In genomic region chr16:89867918-89868317, GRCh38 we compare ENCODE assay signal across 22 cellular contexts. TPM values are rescaled to one million over a fixed set of nuclear protein-coding genes. Genes with fewer than 3 reads are reported as not detected.
DNase-seq lines count a peak whose midpoint lies in the region; ATAC-seq, FAIRE-seq and TF ChIP-seq lines count a peak whose summit lies in the region.
"Had no signal": no experiment of that assay in that cellular context is flagged by ENCODE, and none has a peak within 500 bp of the region (broad histone marks: within the 10 kb centered on the region; RNA-seq: fewer than 3 reads in every experiment).

No MANE protein-coding gene starts in this region.

- TF ChIP-seq EP300 in K562 (IDR thresholded peaks at IDR 0.05; ENCODE audit: low read length): no peak

- TF ChIP-seq POLR2A in K562 (conservative IDR thresholded peaks at IDR 0.05): no peak

- in situ Hi-C loops in K562 (cut with MboI): loop anchor here (10.0 kb wide), 1 partner anchor 273 kb away; no protein-coding TSS in a partner anchor

- H3K79me2 ChIP-seq in K562 (ENCODE audit: control insufficient read depth, insufficient read depth, low read length): peaks cover 6% of the 10 kb centered on the region; the same call in 1 of the 3 replicates
- no peaks in the 10 kb centered on the region for H3K79me2 ChIP-seq in mesendoderm (ENCODE audit: control insufficient read depth, insufficient read depth, low read length)

- TF ChIP-seq CTCF in HEK293 (tag by site-specific recombination; IDR thresholded peaks at IDR 0.05): no peak
- no peak for TF ChIP-seq CTCF in K562 (IDR thresholded peaks at IDR 0.05 in 2 of 3, conservative IDR thresholded peaks at IDR 0.05 in 1 of 3; ENCODE audit: insufficient read depth in 2 of 3, low read depth in 1 of 3, low read length in 3 of 3)

- H3K4me3 ChIP-seq in HEK293 (ENCODE audit: low read depth, low read length) (no peak overlapping the region), K562 (no peak overlapping the region), mesendoderm (ENCODE audit: low read length) (peak overlapping the region; percentile 24)
- H3K4me3 ChIP-seq: A549, GM23338 had no signal

- H4K8ac ChIP-seq in mesendoderm (ENCODE audit: low read depth, low read length): no peak overlapping the region

- H2BK5ac ChIP-seq in mesendoderm (ENCODE audit: low read length): no peak overlapping the region

- H2BK15ac ChIP-seq in mesendoderm (replicated peaks; ENCODE audit: low read depth): no peak overlapping the region

- CTCF ChIA-PET in HEK293 (lab: Yijun Ruan, JAX): interaction anchor here (0.7 kb wide), 1 partner anchor 26 kb away, joined by 3 read pairs; no protein-coding TSS in a partner anchor
- CTCF ChIA-PET in K562 (lab: Yijun Ruan, JAX; ENCODE audit: low intra/inter-chr PET ratio): no interaction called here

- H3K27me3 ChIP-seq in K562 (ENCODE audit: control insufficient read depth in 2 of 2, insufficient read depth in 2 of 2, low read length in 2 of 2): no peaks in the 10 kb centered on the region
- no peaks in the 10 kb centered on the region for H3K27me3 ChIP-seq in mesendoderm (ENCODE audit: insufficient read depth, low read length, poor library complexity)

- no peaks in the 10 kb centered on the region for H4K20me1 ChIP-seq in K562 (replicated peaks; ENCODE audit: control insufficient read depth, insufficient read depth, low read length)

- H3K18ac ChIP-seq in mesendoderm (ENCODE audit: low read length): no peak overlapping the region

- H3K4ac ChIP-seq in mesendoderm (ENCODE audit: low read depth, low read length): no peak overlapping the region

- H3K79me1 ChIP-seq in mesendoderm (ENCODE audit: low read length): no peaks in the 10 kb centered on the region

- no peak overlapping the region for H2AFZ ChIP-seq in K562 (ENCODE audit: low read depth, low read length)
- H2AFZ ChIP-seq: GM23338 had no signal

- H3K4me1 ChIP-seq in HEK293 (ENCODE audit: control insufficient read depth, insufficient read depth, low read length) (no peaks in the 10 kb centered on the region), K562 (replicated peaks in 1 of 2; ENCODE audit: control insufficient read depth in 2 of 2, insufficient read depth in 2 of 2, low read length in 2 of 2) (peaks cover 4 to 24% of the 10 kb centered on the region in 2 experiments; a peak in 4 of 5 replicates), mesendoderm (ENCODE audit: control insufficient read depth, low read depth, low read length) (no peaks in the 10 kb centered on the region)

- BruUV-seq in K562 (replicated peaks; lab: Mats Ljungman, UMichigan): no TSS peak

- no peak overlapping the region for H3K9ac ChIP-seq in K562 (ENCODE audit: insufficient read depth in 1 of 2, low read depth in 2 of 2, low read length in 2 of 2)
- H3K9ac ChIP-seq in mesendoderm (ENCODE audit: low read length): no peak overlapping the region

- H3K9me3 ChIP-seq in HEK293 (ENCODE audit: control insufficient read depth, insufficient read depth, low read depth, low read length) (no peaks in the 10 kb centered on the region), K562 (replicated peaks; ENCODE audit: control insufficient read depth, insufficient read depth, low read depth, low read length) (peaks cover 7% of the 10 kb centered on the region)

- H4K5ac ChIP-seq in mesendoderm (ENCODE audit: low read length): no peak overlapping the region

- H3K27ac ChIP-seq in HEK293 (ENCODE audit: extremely low read depth, low read depth, low read length) (no peak overlapping the region), K562 (ENCODE audit: extremely low read depth, low read depth, low read length) (no peak overlapping the region), mesendoderm (ENCODE audit: low read depth, low read length) (no peak overlapping the region)
- H3K27ac ChIP-seq: 22Rv1, A549, C4-2B had no signal

- no peaks in the 10 kb centered on the region for H3K9me1 ChIP-seq in K562 (ENCODE audit: control insufficient read depth, insufficient read depth, low read length)

- TF ChIP-seq RAD21 in K562 (CRISPR knock-in tag; conservative IDR thresholded peaks at IDR 0.05 in 1 of 2, IDR thresholded peaks at IDR 0.05 in 1 of 2): no peak

- POLR2A ChIA-PET in HEK293 (lab: Yijun Ruan, JAX) (no interaction called here), K562 (lab: Yijun Ruan, JAX) (interaction anchor here (0.6 kb wide), 1 partner anchor 52 kb away, joined by 3 read pairs; no protein-coding TSS in a partner anchor)

- H3K4me2 ChIP-seq in K562 (ENCODE audit: insufficient read depth, low read length): no peak overlapping the region
- no peak overlapping the region for H3K4me2 ChIP-seq in mesendoderm (ENCODE audit: low read length)
- H3K4me2 ChIP-seq: A549, GM23338 had no signal

- H3K36me3 ChIP-seq in HEK293 (ENCODE audit: control insufficient read depth in 2 of 2, insufficient read depth in 1 of 2, low read length in 2 of 2): peaks cover 0 to 46% of the 10 kb centered on the region in 2 experiments; a peak in 2 of 3 replicates
- H3K36me3 ChIP-seq in K562 (ENCODE audit: control insufficient read depth, insufficient read depth, low read length): no peaks in the 10 kb centered on the region
- H3K36me3 ChIP-seq in mesendoderm (ENCODE audit: control insufficient read depth, insufficient read depth, low read length): no peaks in the 10 kb centered on the region

- intact Hi-C loops in K562 (cut with micrococcal nuclease): no loop called here

- FAIRE-seq in K562 (lab: Jason Lieb, UNC): peak; percentile 11
- FAIRE-seq: A549, GM12891, H54 had no signal

- WGBS in K562 (ENCODE audit: insufficient coverage, low coverage, missing lambda C conversion rate): 74% methylated on average over 5 of the region's 5 CpGs
- no CpG with 5 or more reads among the region's 5 CpGs for WGBS in mesendoderm (ENCODE audit: extremely low coverage, insufficient coverage, low lambda C conversion rate)

- DNase-seq in DMS53 (lab: John Stamatoyannopoulos, UW): peak; percentile 16
- no peak for DNase-seq in DMS53 treated with DMSO at 0.1 percent for 48 hours (lab: John Stamatoyannopoulos, UW; ENCODE audit: unreplicated experiment)
- DNase-seq in K562 (ENCODE audit: extremely low read depth in 1 of 4, low spot score in 3 of 4): peak in 1 of 4 experiments; percentile 34
- no peak for DNase-seq in mesendoderm
- DNase-seq in NCI-H1694 (lab: John Stamatoyannopoulos, UW): no peak
- DNase-seq: AML-193; CD4-positive, alpha-beta memory T cell; DMS153; DND-41; EL; HCEC 1CT; HFFc6; KG1 had no signal

- H3K23ac ChIP-seq in mesendoderm (ENCODE audit: low read length): no peak overlapping the region

- H2AK5ac ChIP-seq in mesendoderm (ENCODE audit: low read length): no peak overlapping the region

- H2BK120ac ChIP-seq in mesendoderm (ENCODE audit: low read depth, low read length): no peak overlapping the region

- ATAC-seq in K562: no peak
- no peak for ATAC-seq in HG02981 (IDR thresholded peaks at IDR 0.05; ENCODE audit: unreplicated experiment)
- ATAC-seq in GM18517 (IDR thresholded peaks at IDR 0.05; ENCODE audit: unreplicated experiment): no peak
- ATAC-seq: A549, GM23338 had no signal

- H3K56ac ChIP-seq in mesendoderm (ENCODE audit: low read length): no peak overlapping the region

RNA-seq across cellular contexts. Expression of gene TCF25, which starts 5.5 kb away (rescaled TPM):
- 678 and 1,286 TPM in 2 replicates for total RNA-seq in K562 (2011; cell fraction: chromatin; rRNA removed; ENCODE audit: low replicate concordance)
- 495 and 571 TPM in 2 replicates for total RNA-seq in K562 (2011; cell fraction: nucleolus; rRNA removed)
- total RNA-seq in K562 (2011; cell fraction: nucleoplasm; rRNA removed): 387 and 470 TPM in 2 replicates
- total RNA-seq in K562 (2014; rRNA removed) (102 and 110 TPM in 2 replicates), K562 (2014; rRNA removed; fragmentation: Illumina TruSeq; extraction: Trizol) (37.2 and 38.0 TPM in 2 replicates), K562 (2015; rRNA removed; fragmentation: Illumina TruSeq; extraction: Trizol) (63.2 and 65.1 TPM in 2 replicates), K562 (2021) (123 and 140 TPM in 2 replicates)
- polyA plus RNA-seq in K562 (2011; rRNA removed) (83.8 and 123 TPM in 2 replicates), K562 (2014; fragmentation: Illumina TruSeq; extraction: Trizol) (87.5 and 96.8 TPM in 2 replicates), K562 (2014; fragmentation: Nextera tagmentation; extraction: Ambion mirVana) (1 to 10 TPM; 9.0 TPM), K562 (2014; rRNA removed) (122 and 154 TPM in 2 replicates)
- polyA plus RNA-seq in K562 (2011; cell fraction: cytosol; rRNA removed): 86.7 and 116 TPM in 2 replicates
- 392 and 540 TPM in 2 replicates for polyA plus RNA-seq in K562 (2011; cell fraction: nucleus; rRNA removed)
- polyA plus RNA-seq in K562 (2012): 147 and 150 TPM in 2 replicates
- polyA minus RNA-seq in K562 (2011; rRNA and poly(A)+ RNA removed): 51.2 and 58.2 TPM in 2 replicates
- 47.2 and 50.0 TPM in 2 replicates for polyA minus RNA-seq in K562 (2011; cell fraction: cytosol; rRNA and poly(A)+ RNA removed)
- 72.7 and 97.1 TPM in 2 replicates for polyA minus RNA-seq in K562 (2011; cell fraction: nucleus; rRNA and poly(A)+ RNA removed)
- 89.8 TPM for polyA plus RNA-seq in mesendoderm (2013, experiment 1 of 2)
- polyA plus RNA-seq in mesendoderm (2013, experiment 2 of 2): 88.1 TPM

RNA-seq across cellular contexts. Expression of gene SPIRE2, which starts 39.6 kb away (rescaled TPM):
- total RNA-seq in K562 (2011; cell fraction: chromatin; rRNA removed; ENCODE audit: low replicate concordance): 16.2 and 31.3 TPM in 2 replicates
- total RNA-seq in K562 (2011; cell fraction: nucleolus; rRNA removed): 15.7 and 25.0 TPM in 2 replicates
- total RNA-seq in K562 (2011; cell fraction: nucleoplasm; rRNA removed): 13.4 and 13.9 TPM in 2 replicates
- total RNA-seq in K562 (2014; rRNA removed) (6.5 and 6.9 TPM in 2 replicates), K562 (2014; rRNA removed; fragmentation: Illumina TruSeq; extraction: Trizol) (2.9 TPM in 2 replicates), K562 (2015; rRNA removed; fragmentation: Illumina TruSeq; extraction: Trizol) (4.1 and 4.6 TPM in 2 replicates), K562 (2021) (6.9 and 8.9 TPM in 2 replicates)
- polyA plus RNA-seq in K562 (2011; rRNA removed) (4.7 and 6.0 TPM in 2 replicates), K562 (2014; fragmentation: Illumina TruSeq; extraction: Trizol) (3.9 and 4.0 TPM in 2 replicates), K562 (2014; fragmentation: Nextera tagmentation; extraction: Ambion mirVana) (under 1 TPM; 0.70 to 0.76 TPM), K562 (2014; rRNA removed) (5.5 and 7.5 TPM in 2 replicates)
- 4.6 and 8.1 TPM in 2 replicates for polyA plus RNA-seq in K562 (2011; cell fraction: cytosol; rRNA removed)
- 19.7 and 32.5 TPM in 2 replicates for polyA plus RNA-seq in K562 (2011; cell fraction: nucleus; rRNA removed)
- polyA plus RNA-seq in K562 (2012): 3.8 and 5.7 TPM in 2 replicates
- 2.1 and 3.5 TPM in 2 replicates for polyA minus RNA-seq in K562 (2011; rRNA and poly(A)+ RNA removed)
- polyA minus RNA-seq in K562 (2011; cell fraction: cytosol; rRNA and poly(A)+ RNA removed): 4.3 and 7.3 TPM in 2 replicates
- 6.5 and 8.2 TPM in 2 replicates for polyA minus RNA-seq in K562 (2011; cell fraction: nucleus; rRNA and poly(A)+ RNA removed)
- polyA plus RNA-seq in mesendoderm (2013, experiment 1 of 2): 2.6 TPM
- polyA plus RNA-seq in mesendoderm (2013, experiment 2 of 2): 2.7 TPM

RNA-seq across cellular contexts. Expression of gene MC1R, which starts 50.7 kb away (rescaled TPM):
- total RNA-seq in K562 (2011; cell fraction: chromatin; rRNA removed; ENCODE audit: low replicate concordance): 70.1 and 162 TPM in 2 replicates
- 54.5 and 55.7 TPM in 2 replicates for total RNA-seq in K562 (2011; cell fraction: nucleolus; rRNA removed)
- 90.5 and 111 TPM in 2 replicates for total RNA-seq in K562 (2011; cell fraction: nucleoplasm; rRNA removed)
- total RNA-seq in K562 (2014; rRNA removed) (3.1 and 3.3 TPM in 2 replicates), K562 (2014; rRNA removed; fragmentation: Illumina TruSeq; extraction: Trizol) (0.67 and 0.87 TPM in 2 replicates), K562 (2015; rRNA removed; fragmentation: Illumina TruSeq; extraction: Trizol) (2.0 and 2.1 TPM in 2 replicates), K562 (2021) (3.4 and 3.5 TPM in 2 replicates)
- polyA plus RNA-seq in K562 (2011; rRNA removed) (3.5 and 4.2 TPM in 2 replicates), K562 (2014; fragmentation: Illumina TruSeq; extraction: Trizol) (1.5 and 2.7 TPM in 2 replicates), K562 (2014; fragmentation: Nextera tagmentation; extraction: Ambion mirVana) (under 1 TPM in 1 of 2 experiments, not detected in 1; 0.14 TPM), K562 (2014; rRNA removed) (4.7 and 5.3 TPM in 2 replicates)
- polyA plus RNA-seq in K562 (2011; cell fraction: cytosol; rRNA removed): 5.6 and 6.1 TPM in 2 replicates
- polyA plus RNA-seq in K562 (2011; cell fraction: nucleus; rRNA removed): 27.9 and 42.6 TPM in 2 replicates
- polyA plus RNA-seq in K562 (2012): 3.6 and 4.6 TPM in 2 replicates
- polyA minus RNA-seq in K562 (2011; rRNA and poly(A)+ RNA removed): 6.4 and 10.6 TPM in 2 replicates
- 1.6 and 2.7 TPM in 2 replicates for polyA minus RNA-seq in K562 (2011; cell fraction: cytosol; rRNA and poly(A)+ RNA removed)
- 6.1 and 6.7 TPM in 2 replicates for polyA minus RNA-seq in K562 (2011; cell fraction: nucleus; rRNA and poly(A)+ RNA removed)
- polyA plus RNA-seq in mesendoderm (2013, experiment 1 of 2): 1.2 TPM
- 0.98 TPM for polyA plus RNA-seq in mesendoderm (2013, experiment 2 of 2)

RNA-seq across cellular contexts. Expression of gene FANCA, which starts 51.5 kb away (rescaled TPM):
- 912 and 1,798 TPM in 2 replicates for total RNA-seq in K562 (2011; cell fraction: chromatin; rRNA removed; ENCODE audit: low replicate concordance)
- total RNA-seq in K562 (2011; cell fraction: nucleolus; rRNA removed): 750 and 775 TPM in 2 replicates
- total RNA-seq in K562 (2011; cell fraction: nucleoplasm; rRNA removed): 650 and 708 TPM in 2 replicates
- total RNA-seq in K562 (2014; rRNA removed) (53.4 and 72.0 TPM in 2 replicates), K562 (2014; rRNA removed; fragmentation: Illumina TruSeq; extraction: Trizol) (40.2 and 48.6 TPM in 2 replicates), K562 (2015; rRNA removed; fragmentation: Illumina TruSeq; extraction: Trizol) (46.4 and 51.6 TPM in 2 replicates), K562 (2021) (108 and 115 TPM in 2 replicates)
- polyA plus RNA-seq in K562 (2011; rRNA removed) (65.4 and 83.5 TPM in 2 replicates), K562 (2014; fragmentation: Illumina TruSeq; extraction: Trizol) (72.8 and 78.9 TPM in 2 replicates), K562 (2014; fragmentation: Nextera tagmentation; extraction: Ambion mirVana) (1 to 10 TPM; 6.9 to 9.3 TPM), K562 (2014; rRNA removed) (114 TPM in 2 replicates)
- 48.3 and 57.4 TPM in 2 replicates for polyA plus RNA-seq in K562 (2011; cell fraction: cytosol; rRNA removed)
- 378 and 509 TPM in 2 replicates for polyA plus RNA-seq in K562 (2011; cell fraction: nucleus; rRNA removed)
- polyA plus RNA-seq in K562 (2012): 61.8 and 65.9 TPM in 2 replicates
- 109 and 120 TPM in 2 replicates for polyA minus RNA-seq in K562 (2011; rRNA and poly(A)+ RNA removed)
- polyA minus RNA-seq in K562 (2011; cell fraction: cytosol; rRNA and poly(A)+ RNA removed): 54.5 and 57.5 TPM in 2 replicates
- 197 and 206 TPM in 2 replicates for polyA minus RNA-seq in K562 (2011; cell fraction: nucleus; rRNA and poly(A)+ RNA removed)
- 28.0 TPM for polyA plus RNA-seq in mesendoderm (2013, experiment 1 of 2)
- polyA plus RNA-seq in mesendoderm (2013, experiment 2 of 2): 28.8 TPM

RNA-seq across cellular contexts. Expression of gene TUBB3, which starts 55.2 kb away (rescaled TPM):
- total RNA-seq in K562 (2011; cell fraction: chromatin; rRNA removed; ENCODE audit: low replicate concordance): 5.7 and 13.6 TPM in 2 replicates
- 8.2 and 8.3 TPM in 2 replicates for total RNA-seq in K562 (2011; cell fraction: nucleolus; rRNA removed)
- total RNA-seq in K562 (2011; cell fraction: nucleoplasm; rRNA removed): 5.5 and 7.5 TPM in 2 replicates
- total RNA-seq in K562 (2014; rRNA removed) (12.5 and 15.5 TPM in 2 replicates), K562 (2014; rRNA removed; fragmentation: Illumina TruSeq; extraction: Trizol) (2.1 and 3.2 TPM in 2 replicates), K562 (2015; rRNA removed; fragmentation: Illumina TruSeq; extraction: Trizol) (6.4 and 8.1 TPM in 2 replicates), K562 (2021) (12.0 and 13.5 TPM in 2 replicates)
- polyA plus RNA-seq in K562 (2011; rRNA removed) (3.2 and 10.4 TPM in 2 replicates), K562 (2014; fragmentation: Illumina TruSeq; extraction: Trizol) (5.0 and 10.0 TPM in 2 replicates), K562 (2014; fragmentation: Nextera tagmentation; extraction: Ambion mirVana) (under 1 TPM; 0.18 to 0.53 TPM), K562 (2014; rRNA removed) (6.8 and 8.3 TPM in 2 replicates)
- 8.5 and 8.8 TPM in 2 replicates for polyA plus RNA-seq in K562 (2011; cell fraction: cytosol; rRNA removed)
- polyA plus RNA-seq in K562 (2011; cell fraction: nucleus; rRNA removed): 10.4 and 12.3 TPM in 2 replicates
- 7.7 and 19.6 TPM in 2 replicates for polyA plus RNA-seq in K562 (2012)
- 3.5 and 4.5 TPM in 2 replicates for polyA minus RNA-seq in K562 (2011; rRNA and poly(A)+ RNA removed)
- 7.4 and 12.0 TPM in 2 replicates for polyA minus RNA-seq in K562 (2011; cell fraction: cytosol; rRNA and poly(A)+ RNA removed)
- 2.4 and 2.6 TPM in 2 replicates for polyA minus RNA-seq in K562 (2011; cell fraction: nucleus; rRNA and poly(A)+ RNA removed)
- polyA plus RNA-seq in mesendoderm (2013, experiment 1 of 2): 96.5 TPM
- 103 TPM for polyA plus RNA-seq in mesendoderm (2013, experiment 2 of 2)
- polyA plus RNA-seq: CD4-positive, alpha-beta memory T cell had no signal
